2 cellular contexts compared by ENCODE assay signal in the genomic region with DNA sequence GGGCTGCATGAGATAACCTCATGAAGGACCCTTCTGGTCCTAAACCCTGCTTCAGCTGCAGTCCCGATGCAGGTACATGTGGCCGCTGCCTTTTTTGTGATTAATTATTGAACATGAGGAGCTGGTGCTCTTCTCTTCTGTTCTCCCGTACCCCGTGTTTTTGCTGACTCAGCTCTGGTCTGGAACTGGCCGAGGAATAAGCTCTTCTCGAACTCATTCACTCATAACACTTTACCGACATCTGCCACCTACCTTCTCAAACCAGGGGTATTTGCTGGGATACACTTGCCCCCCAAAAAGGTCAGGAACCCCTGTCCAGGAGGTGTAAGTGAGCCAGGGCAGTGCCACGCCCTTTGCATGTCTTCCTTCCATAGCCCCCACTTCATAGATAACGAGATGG.
TF ChIP-seq lines count a peak whose summit lies in the region.

No MANE protein-coding gene starts in this region.

TF ChIP-seq in A549, 52 proteins besides CTCF, POLR2A, EP300 and RAD21:
- no peak for TF ChIP-seq MAZ (IDR thresholded peaks at IDR 0.05; ENCODE audit: borderline replicate concordance, low read depth, low read length)
- TF ChIP-seq MAFK (IDR thresholded peaks at IDR 0.05; ENCODE audit: partially characterized antibody) = peak; percentile 97

TF ChIP-seq in K562, 482 proteins besides CTCF, POLR2A, EP300 and RAD21 (continues in another document):
- TF ChIP-seq CEBPG (CRISPR knock-in tag; IDR thresholded peaks at IDR 0.05) (no peak), CEBPG (tag; conservative IDR thresholded peaks at IDR 0.05 in 1 of 2, IDR thresholded peaks at IDR 0.05 in 1 of 2) (no peak), ZBED1 (IDR thresholded peaks at IDR 0.05) (no peak), ZNF696 (CRISPR knock-in tag; conservative IDR thresholded peaks at IDR 0.05) (no peak), NFE2 (IDR thresholded peaks at IDR 0.05; ENCODE audit: low read depth) (peak; percentile 81), IRF9 (tag; IDR thresholded peaks at IDR 0.05) (no peak), FOXM1 (IDR thresholded peaks at IDR 0.05; ENCODE audit: low read depth) (no peak), FOXM1 (CRISPR knock-in tag; IDR thresholded peaks at IDR 0.05; ENCODE audit: low read depth) (no peak), TEAD1 (CRISPR knock-in tag; IDR thresholded peaks at IDR 0.05) (no peak), CHD1 (IDR thresholded peaks at IDR 0.05; ENCODE audit: low read length) (no peak), VEZF1 (CRISPR knock-in tag; IDR thresholded peaks at IDR 0.05) (no peak), TCF15 (CRISPR knock-in tag; IDR thresholded peaks at IDR 0.05) (no peak), MBD2 (IDR thresholded peaks at IDR 0.05; ENCODE audit: borderline replicate concordance, low read depth) (no peak), THRA (IDR thresholded peaks at IDR 0.05) (no peak), ZFP36 (IDR thresholded peaks at IDR 0.05; ENCODE audit: low read depth, low read length, partially characterized antibody) (peak; percentile 29), ZNF717 (CRISPR knock-in tag; IDR thresholded peaks at IDR 0.05) (no peak), ZNF277 (CRISPR knock-in tag; IDR thresholded peaks at IDR 0.05; ENCODE audit: borderline replicate concordance) (no peak), ESRRA (IDR thresholded peaks at IDR 0.05; ENCODE audit: borderline replicate concordance, low read depth) (no peak)
- TF ChIP-seq, protein P1, sequence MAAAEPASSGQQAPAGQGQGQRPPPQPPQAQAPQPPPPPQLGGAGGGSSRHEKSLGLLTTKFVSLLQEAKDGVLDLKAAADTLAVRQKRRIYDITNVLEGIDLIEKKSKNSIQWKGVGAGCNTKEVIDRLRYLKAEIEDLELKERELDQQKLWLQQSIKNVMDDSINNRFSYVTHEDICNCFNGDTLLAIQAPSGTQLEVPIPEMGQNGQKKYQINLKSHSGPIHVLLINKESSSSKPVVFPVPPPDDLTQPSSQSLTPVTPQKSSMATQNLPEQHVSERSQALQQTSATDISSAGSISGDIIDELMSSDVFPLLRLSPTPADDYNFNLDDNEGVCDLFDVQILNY (CRISPR knock-in tag; IDR thresholded peaks at IDR 0.05) = no peak
- TF ChIP-seq, protein P2, sequence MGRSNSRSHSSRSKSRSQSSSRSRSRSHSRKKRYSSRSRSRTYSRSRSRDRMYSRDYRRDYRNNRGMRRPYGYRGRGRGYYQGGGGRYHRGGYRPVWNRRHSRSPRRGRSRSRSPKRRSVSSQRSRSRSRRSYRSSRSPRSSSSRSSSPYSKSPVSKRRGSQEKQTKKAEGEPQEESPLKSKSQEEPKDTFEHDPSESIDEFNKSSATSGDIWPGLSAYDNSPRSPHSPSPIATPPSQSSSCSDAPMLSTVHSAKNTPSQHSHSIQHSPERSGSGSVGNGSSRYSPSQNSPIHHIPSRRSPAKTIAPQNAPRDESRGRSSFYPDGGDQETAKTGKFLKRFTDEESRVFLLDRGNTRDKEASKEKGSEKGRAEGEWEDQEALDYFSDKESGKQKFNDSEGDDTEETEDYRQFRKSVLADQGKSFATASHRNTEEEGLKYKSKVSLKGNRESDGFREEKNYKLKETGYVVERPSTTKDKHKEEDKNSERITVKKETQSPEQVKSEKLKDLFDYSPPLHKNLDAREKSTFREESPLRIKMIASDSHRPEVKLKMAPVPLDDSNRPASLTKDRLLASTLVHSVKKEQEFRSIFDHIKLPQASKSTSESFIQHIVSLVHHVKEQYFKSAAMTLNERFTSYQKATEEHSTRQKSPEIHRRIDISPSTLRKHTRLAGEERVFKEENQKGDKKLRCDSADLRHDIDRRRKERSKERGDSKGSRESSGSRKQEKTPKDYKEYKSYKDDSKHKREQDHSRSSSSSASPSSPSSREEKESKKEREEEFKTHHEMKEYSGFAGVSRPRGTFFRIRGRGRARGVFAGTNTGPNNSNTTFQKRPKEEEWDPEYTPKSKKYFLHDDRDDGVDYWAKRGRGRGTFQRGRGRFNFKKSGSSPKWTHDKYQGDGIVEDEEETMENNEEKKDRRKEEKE (IDR thresholded peaks at IDR 0.05; ENCODE audit: borderline replicate concordance in 1 of 2, control insufficient read depth in 1 of 2, low read depth in 2 of 2, low read length in 1 of 2) = no peak
- TF ChIP-seq, protein P3, sequence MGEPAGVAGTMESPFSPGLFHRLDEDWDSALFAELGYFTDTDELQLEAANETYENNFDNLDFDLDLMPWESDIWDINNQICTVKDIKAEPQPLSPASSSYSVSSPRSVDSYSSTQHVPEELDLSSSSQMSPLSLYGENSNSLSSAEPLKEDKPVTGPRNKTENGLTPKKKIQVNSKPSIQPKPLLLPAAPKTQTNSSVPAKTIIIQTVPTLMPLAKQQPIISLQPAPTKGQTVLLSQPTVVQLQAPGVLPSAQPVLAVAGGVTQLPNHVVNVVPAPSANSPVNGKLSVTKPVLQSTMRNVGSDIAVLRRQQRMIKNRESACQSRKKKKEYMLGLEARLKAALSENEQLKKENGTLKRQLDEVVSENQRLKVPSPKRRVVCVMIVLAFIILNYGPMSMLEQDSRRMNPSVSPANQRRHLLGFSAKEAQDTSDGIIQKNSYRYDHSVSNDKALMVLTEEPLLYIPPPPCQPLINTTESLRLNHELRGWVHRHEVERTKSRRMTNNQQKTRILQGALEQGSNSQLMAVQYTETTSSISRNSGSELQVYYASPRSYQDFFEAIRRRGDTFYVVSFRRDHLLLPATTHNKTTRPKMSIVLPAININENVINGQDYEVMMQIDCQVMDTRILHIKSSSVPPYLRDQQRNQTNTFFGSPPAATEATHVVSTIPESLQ (CRISPR knock-in tag; IDR thresholded peaks at IDR 0.05) = no peak
- TF ChIP-seq, protein P4, sequence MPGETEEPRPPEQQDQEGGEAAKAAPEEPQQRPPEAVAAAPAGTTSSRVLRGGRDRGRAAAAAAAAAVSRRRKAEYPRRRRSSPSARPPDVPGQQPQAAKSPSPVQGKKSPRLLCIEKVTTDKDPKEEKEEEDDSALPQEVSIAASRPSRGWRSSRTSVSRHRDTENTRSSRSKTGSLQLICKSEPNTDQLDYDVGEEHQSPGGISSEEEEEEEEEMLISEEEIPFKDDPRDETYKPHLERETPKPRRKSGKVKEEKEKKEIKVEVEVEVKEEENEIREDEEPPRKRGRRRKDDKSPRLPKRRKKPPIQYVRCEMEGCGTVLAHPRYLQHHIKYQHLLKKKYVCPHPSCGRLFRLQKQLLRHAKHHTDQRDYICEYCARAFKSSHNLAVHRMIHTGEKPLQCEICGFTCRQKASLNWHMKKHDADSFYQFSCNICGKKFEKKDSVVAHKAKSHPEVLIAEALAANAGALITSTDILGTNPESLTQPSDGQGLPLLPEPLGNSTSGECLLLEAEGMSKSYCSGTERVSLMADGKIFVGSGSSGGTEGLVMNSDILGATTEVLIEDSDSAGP (CRISPR knock-in tag; IDR thresholded peaks at IDR 0.05) = no peak
- TF ChIP-seq, protein P5, sequence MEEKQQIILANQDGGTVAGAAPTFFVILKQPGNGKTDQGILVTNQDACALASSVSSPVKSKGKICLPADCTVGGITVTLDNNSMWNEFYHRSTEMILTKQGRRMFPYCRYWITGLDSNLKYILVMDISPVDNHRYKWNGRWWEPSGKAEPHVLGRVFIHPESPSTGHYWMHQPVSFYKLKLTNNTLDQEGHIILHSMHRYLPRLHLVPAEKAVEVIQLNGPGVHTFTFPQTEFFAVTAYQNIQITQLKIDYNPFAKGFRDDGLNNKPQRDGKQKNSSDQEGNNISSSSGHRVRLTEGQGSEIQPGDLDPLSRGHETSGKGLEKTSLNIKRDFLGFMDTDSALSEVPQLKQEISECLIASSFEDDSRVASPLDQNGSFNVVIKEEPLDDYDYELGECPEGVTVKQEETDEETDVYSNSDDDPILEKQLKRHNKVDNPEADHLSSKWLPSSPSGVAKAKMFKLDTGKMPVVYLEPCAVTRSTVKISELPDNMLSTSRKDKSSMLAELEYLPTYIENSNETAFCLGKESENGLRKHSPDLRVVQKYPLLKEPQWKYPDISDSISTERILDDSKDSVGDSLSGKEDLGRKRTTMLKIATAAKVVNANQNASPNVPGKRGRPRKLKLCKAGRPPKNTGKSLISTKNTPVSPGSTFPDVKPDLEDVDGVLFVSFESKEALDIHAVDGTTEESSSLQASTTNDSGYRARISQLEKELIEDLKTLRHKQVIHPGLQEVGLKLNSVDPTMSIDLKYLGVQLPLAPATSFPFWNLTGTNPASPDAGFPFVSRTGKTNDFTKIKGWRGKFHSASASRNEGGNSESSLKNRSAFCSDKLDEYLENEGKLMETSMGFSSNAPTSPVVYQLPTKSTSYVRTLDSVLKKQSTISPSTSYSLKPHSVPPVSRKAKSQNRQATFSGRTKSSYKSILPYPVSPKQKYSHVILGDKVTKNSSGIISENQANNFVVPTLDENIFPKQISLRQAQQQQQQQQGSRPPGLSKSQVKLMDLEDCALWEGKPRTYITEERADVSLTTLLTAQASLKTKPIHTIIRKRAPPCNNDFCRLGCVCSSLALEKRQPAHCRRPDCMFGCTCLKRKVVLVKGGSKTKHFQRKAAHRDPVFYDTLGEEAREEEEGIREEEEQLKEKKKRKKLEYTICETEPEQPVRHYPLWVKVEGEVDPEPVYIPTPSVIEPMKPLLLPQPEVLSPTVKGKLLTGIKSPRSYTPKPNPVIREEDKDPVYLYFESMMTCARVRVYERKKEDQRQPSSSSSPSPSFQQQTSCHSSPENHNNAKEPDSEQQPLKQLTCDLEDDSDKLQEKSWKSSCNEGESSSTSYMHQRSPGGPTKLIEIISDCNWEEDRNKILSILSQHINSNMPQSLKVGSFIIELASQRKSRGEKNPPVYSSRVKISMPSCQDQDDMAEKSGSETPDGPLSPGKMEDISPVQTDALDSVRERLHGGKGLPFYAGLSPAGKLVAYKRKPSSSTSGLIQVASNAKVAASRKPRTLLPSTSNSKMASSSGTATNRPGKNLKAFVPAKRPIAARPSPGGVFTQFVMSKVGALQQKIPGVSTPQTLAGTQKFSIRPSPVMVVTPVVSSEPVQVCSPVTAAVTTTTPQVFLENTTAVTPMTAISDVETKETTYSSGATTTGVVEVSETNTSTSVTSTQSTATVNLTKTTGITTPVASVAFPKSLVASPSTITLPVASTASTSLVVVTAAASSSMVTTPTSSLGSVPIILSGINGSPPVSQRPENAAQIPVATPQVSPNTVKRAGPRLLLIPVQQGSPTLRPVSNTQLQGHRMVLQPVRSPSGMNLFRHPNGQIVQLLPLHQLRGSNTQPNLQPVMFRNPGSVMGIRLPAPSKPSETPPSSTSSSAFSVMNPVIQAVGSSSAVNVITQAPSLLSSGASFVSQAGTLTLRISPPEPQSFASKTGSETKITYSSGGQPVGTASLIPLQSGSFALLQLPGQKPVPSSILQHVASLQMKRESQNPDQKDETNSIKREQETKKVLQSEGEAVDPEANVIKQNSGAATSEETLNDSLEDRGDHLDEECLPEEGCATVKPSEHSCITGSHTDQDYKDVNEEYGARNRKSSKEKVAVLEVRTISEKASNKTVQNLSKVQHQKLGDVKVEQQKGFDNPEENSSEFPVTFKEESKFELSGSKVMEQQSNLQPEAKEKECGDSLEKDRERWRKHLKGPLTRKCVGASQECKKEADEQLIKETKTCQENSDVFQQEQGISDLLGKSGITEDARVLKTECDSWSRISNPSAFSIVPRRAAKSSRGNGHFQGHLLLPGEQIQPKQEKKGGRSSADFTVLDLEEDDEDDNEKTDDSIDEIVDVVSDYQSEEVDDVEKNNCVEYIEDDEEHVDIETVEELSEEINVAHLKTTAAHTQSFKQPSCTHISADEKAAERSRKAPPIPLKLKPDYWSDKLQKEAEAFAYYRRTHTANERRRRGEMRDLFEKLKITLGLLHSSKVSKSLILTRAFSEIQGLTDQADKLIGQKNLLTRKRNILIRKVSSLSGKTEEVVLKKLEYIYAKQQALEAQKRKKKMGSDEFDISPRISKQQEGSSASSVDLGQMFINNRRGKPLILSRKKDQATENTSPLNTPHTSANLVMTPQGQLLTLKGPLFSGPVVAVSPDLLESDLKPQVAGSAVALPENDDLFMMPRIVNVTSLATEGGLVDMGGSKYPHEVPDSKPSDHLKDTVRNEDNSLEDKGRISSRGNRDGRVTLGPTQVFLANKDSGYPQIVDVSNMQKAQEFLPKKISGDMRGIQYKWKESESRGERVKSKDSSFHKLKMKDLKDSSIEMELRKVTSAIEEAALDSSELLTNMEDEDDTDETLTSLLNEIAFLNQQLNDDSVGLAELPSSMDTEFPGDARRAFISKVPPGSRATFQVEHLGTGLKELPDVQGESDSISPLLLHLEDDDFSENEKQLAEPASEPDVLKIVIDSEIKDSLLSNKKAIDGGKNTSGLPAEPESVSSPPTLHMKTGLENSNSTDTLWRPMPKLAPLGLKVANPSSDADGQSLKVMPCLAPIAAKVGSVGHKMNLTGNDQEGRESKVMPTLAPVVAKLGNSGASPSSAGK (IDR thresholded peaks at IDR 0.05) = no peak
